ENCODE assay signal across 1 cellular context in genomic region chr20:50343490-50344179, GRCh38.
TF ChIP-seq lines count a peak whose summit lies in the region.

No MANE protein-coding gene starts in this region.

TF ChIP-seq in HepG2, 621 proteins besides CTCF, POLR2A, EP300 and RAD21 (continued from another document and continues in another):
- peak; percentile 28; the same call in 1 of the 2 replicates for TF ChIP-seq ZSCAN5A (CRISPR knock-in tag; IDR thresholded peaks at IDR 0.05; ENCODE audit: borderline replicate concordance)
- no peak for TF ChIP-seq KLF11 (CRISPR knock-in tag; IDR thresholded peaks at IDR 0.05)
- TF ChIP-seq ISL2 (CRISPR knock-in tag; IDR thresholded peaks at IDR 0.05): no peak
- TF ChIP-seq ZBTB34 (CRISPR knock-in tag; IDR thresholded peaks at IDR 0.05): peak; percentile 74
- no peak for TF ChIP-seq ZNF256 (CRISPR knock-in tag; conservative IDR thresholded peaks at IDR 0.05)
- TF ChIP-seq MYPOP (CRISPR knock-in tag; IDR thresholded peaks at IDR 0.05): no peak
- TF ChIP-seq ARNT (IDR thresholded peaks at IDR 0.05): no peak
- TF ChIP-seq ZBTB14 (CRISPR knock-in tag; IDR thresholded peaks at IDR 0.05): no peak
- no peak for TF ChIP-seq ASH2L (IDR thresholded peaks at IDR 0.05; ENCODE audit: insufficient read length, low read depth, low read length)
- no peak for TF ChIP-seq PLRG1 (conservative IDR thresholded peaks at IDR 0.05)
- TF ChIP-seq NR1H2 (CRISPR knock-in tag; IDR thresholded peaks at IDR 0.05; ENCODE audit: borderline replicate concordance, low read depth): 0 out of 2 replicates have a peak, but pooled peaks have one; percentile 54
- TF ChIP-seq ZNF773 (CRISPR knock-in tag; IDR thresholded peaks at IDR 0.05; ENCODE audit: borderline replicate concordance): no peak
- TF ChIP-seq PBX3 (CRISPR knock-in tag; IDR thresholded peaks at IDR 0.05; ENCODE audit: borderline replicate concordance): no peak
- TF ChIP-seq SOX5 (CRISPR knock-in tag; IDR thresholded peaks at IDR 0.05; ENCODE audit: borderline replicate concordance): no peak; the same call in 1 of the 2 replicates
- 0 out of 2 replicates have a peak, but pooled peaks have one; percentile 45 for TF ChIP-seq ZFP91 (CRISPR knock-in tag; IDR thresholded peaks at IDR 0.05; ENCODE audit: borderline replicate concordance)
- no peak for TF ChIP-seq RCOR2 (CRISPR knock-in tag; IDR thresholded peaks at IDR 0.05)
- no peak for TF ChIP-seq SMC3 (IDR thresholded peaks at IDR 0.05; ENCODE audit: low read length)
- no peak for TF ChIP-seq RXRA (CRISPR knock-in tag; IDR thresholded peaks at IDR 0.05)
- no peak for TF ChIP-seq FOXP4 (CRISPR knock-in tag; IDR thresholded peaks at IDR 0.05)
- no peak for TF ChIP-seq ZNF772 (CRISPR knock-in tag; IDR thresholded peaks at IDR 0.05)
- TF ChIP-seq ZBTB26 (CRISPR knock-in tag; IDR thresholded peaks at IDR 0.05; ENCODE audit: borderline replicate concordance): no peak
- TF ChIP-seq ZKSCAN8 (CRISPR knock-in tag; IDR thresholded peaks at IDR 0.05; ENCODE audit: borderline replicate concordance): no peak
- no peak for TF ChIP-seq ZKSCAN1 (IDR thresholded peaks at IDR 0.05; ENCODE audit: low read length)
- TF ChIP-seq KLF16 (CRISPR knock-in tag; IDR thresholded peaks at IDR 0.05): no peak
- TF ChIP-seq YY1 (IDR thresholded peaks at IDR 0.05; ENCODE audit: insufficient read depth, insufficient replicate concordance, low read depth, low read length): no peak
- TF ChIP-seq CREBL2 (CRISPR knock-in tag; IDR thresholded peaks at IDR 0.05; ENCODE audit: borderline replicate concordance): no peak
- TF ChIP-seq SMYD3 (CRISPR knock-in tag; IDR thresholded peaks at IDR 0.05): no peak
- no peak; the same call in 1 of the 2 replicates for TF ChIP-seq ATF7-NPFF (CRISPR knock-in tag; IDR thresholded peaks at IDR 0.05; ENCODE audit: low read depth)
- no peak; the same call in 1 of the 2 replicates for TF ChIP-seq ZNF704 (CRISPR knock-in tag; IDR thresholded peaks at IDR 0.05; ENCODE audit: borderline replicate concordance)
- TF ChIP-seq GMEB1 (CRISPR knock-in tag; IDR thresholded peaks at IDR 0.05; ENCODE audit: borderline replicate concordance): no peak
- TF ChIP-seq ZZZ3 (CRISPR knock-in tag; IDR thresholded peaks at IDR 0.05; ENCODE audit: borderline replicate concordance): 0 out of 2 replicates have a peak, but pooled peaks have one; percentile 66
- TF ChIP-seq HNF1B (CRISPR knock-in tag; IDR thresholded peaks at IDR 0.05): no peak
- no peak for TF ChIP-seq ZNF577 (CRISPR knock-in tag; IDR thresholded peaks at IDR 0.05; ENCODE audit: borderline replicate concordance, low read depth)
- no peak for TF ChIP-seq SMARCC2 (IDR thresholded peaks at IDR 0.05)
- no peak for TF ChIP-seq ATF6 (CRISPR knock-in tag; conservative IDR thresholded peaks at IDR 0.05)
- no peak for TF ChIP-seq ZNF329 (CRISPR knock-in tag; IDR thresholded peaks at IDR 0.05; ENCODE audit: low read depth)
- peak; percentile 85 for TF ChIP-seq ZNF678 (CRISPR knock-in tag; IDR thresholded peaks at IDR 0.05)
- no peak for TF ChIP-seq ZSCAN22 (CRISPR knock-in tag; IDR thresholded peaks at IDR 0.05)
- no peak for TF ChIP-seq ZNF101 (CRISPR knock-in tag; IDR thresholded peaks at IDR 0.05; ENCODE audit: borderline replicate concordance, low read depth)
- no peak for TF ChIP-seq FOXJ3 (CRISPR knock-in tag; IDR thresholded peaks at IDR 0.05; ENCODE audit: borderline replicate concordance)
- TF ChIP-seq ZNF552 (CRISPR knock-in tag; IDR thresholded peaks at IDR 0.05; ENCODE audit: borderline replicate concordance): peak; percentile 48
